Comparison of ENCODE assay signal across 16 cellular contexts in genomic region chr5:76358-77169, GRCh38. TPM values are rescaled to one million over a fixed set of nuclear protein-coding genes. Genes with fewer than 3 reads are reported as not detected.
DNase-seq lines count a peak whose midpoint lies in the region; ATAC-seq and TF ChIP-seq lines count a peak whose summit lies in the region.
"Had no signal": no experiment of that assay in that cellular context is flagged by ENCODE, and none has a peak within 500 bp of the region (broad histone marks: within the 10 kb centered on the region; RNA-seq: fewer than 3 reads in every experiment).

No MANE protein-coding gene starts in this region.

- ATAC-seq in HG02610 (IDR thresholded peaks at IDR 0.05; ENCODE audit: unreplicated experiment): no peak
- ATAC-seq: Panc1 had no signal

- H3K36me3 ChIP-seq in transverse colon: no peaks in the 10 kb centered on the region

- H3K4me1 Mint-ChIP-seq in glutamatergic neuron (ENCODE audit: low read depth, unreplicated experiment): peaks cover 21% of the 10 kb centered on the region
- H3K4me1 Mint-ChIP-seq in osteocyte (ENCODE audit: unreplicated experiment): peaks cover 26% of the 10 kb centered on the region
- H3K4me1 Mint-ChIP-seq in nephron progenitor cell: peaks cover 38% of the 10 kb centered on the region
- H3K4me1 Mint-ChIP-seq: CD14-positive monocyte had no signal

- no peaks in the 10 kb centered on the region for H3K36me3 Mint-ChIP-seq in glutamatergic neuron (ENCODE audit: unreplicated experiment)
- H3K36me3 Mint-ChIP-seq in osteocyte (ENCODE audit: unreplicated experiment): no peaks in the 10 kb centered on the region
- no peaks in the 10 kb centered on the region for H3K36me3 Mint-ChIP-seq in nephron progenitor cell (ENCODE audit: low read depth)
- H3K36me3 Mint-ChIP-seq: CD14-positive monocyte had no signal

- H3K9me3 Mint-ChIP-seq in glutamatergic neuron (ENCODE audit: unreplicated experiment) (peaks cover 4% of the 10 kb centered on the region), osteocyte (ENCODE audit: unreplicated experiment) (no peaks in the 10 kb centered on the region), nephron progenitor cell (no peaks in the 10 kb centered on the region)
- H3K9me3 Mint-ChIP-seq: CD14-positive monocyte had no signal

- H3K4me3 ChIP-seq in transverse colon: no peak overlapping the region
- H3K4me3 ChIP-seq: SK-N-MC had no signal

- WGBS in transverse colon (ENCODE audit: low coverage in 1 of 2), 2 donors: 75 to 85% methylated on average over 8 to 22 of the region's 22 CpGs

- POLR2A ChIA-PET in GM10248 (lab: Yijun Ruan, JAX): no interaction called here

- H3K4me1 ChIP-seq in transverse colon: no peaks in the 10 kb centered on the region

- intact Hi-C loops in transverse colon (cut with DNase I; ENCODE audit: low total_unique reads): no loop called here

- H3K27me3 Mint-ChIP-seq in glutamatergic neuron (ENCODE audit: unreplicated experiment) (peaks cover 4% of the 10 kb centered on the region), osteocyte (ENCODE audit: unreplicated experiment) (peaks cover 24% of the 10 kb centered on the region), nephron progenitor cell (ENCODE audit: low read depth, poor library complexity) (peaks cover 50% of the 10 kb centered on the region)

- no peak for TF ChIP-seq POLR2A in transverse colon (IDR thresholded peaks at IDR 0.05)

- CTCF ChIA-PET in GM10248 (lab: Yijun Ruan, JAX): no interaction called here

- in situ Hi-C loops in transverse colon (cut with MboI; ENCODE audit: low pct_ligation_motif_present in 1 of 4, low pct_unique_long_range_greater_than_20kb in 1 of 4, low sequenced_read_pairs in 3 of 4): no loop called here

- DNase-seq in AG20443 (ENCODE audit: low spot score) (peak; percentile 10), GM10248 (ENCODE audit: extremely low spot score) (peak; percentile 11), glutamatergic neuron (peak; percentile 13), osteocyte (ENCODE audit: extremely low spot score, unreplicated experiment) (peak; percentile 72), nephron progenitor cell (no peak), transverse colon (no peak)
- DNase-seq: ACHN, AML-193, KBM-7, NCI-H1105, NCI-H2081 treated with DMSO at 0.1 percent for 48 hours, NCI-H446 treated with DMSO at 0.1 percent for 48 hours had no signal

- no peak overlapping the region for H3K27ac ChIP-seq in transverse colon
- H3K27ac ChIP-seq: SK-N-MC had no signal

- H3K4me3 Mint-ChIP-seq in glutamatergic neuron (ENCODE audit: unreplicated experiment) (no peak overlapping the region), osteocyte (ENCODE audit: unreplicated experiment) (no peak overlapping the region), nephron progenitor cell (no peak overlapping the region)
- H3K4me3 Mint-ChIP-seq: CD14-positive monocyte had no signal

- no peak overlapping the region for H3K27ac Mint-ChIP-seq in glutamatergic neuron (ENCODE audit: unreplicated experiment)
- H3K27ac Mint-ChIP-seq in osteocyte (ENCODE audit: unreplicated experiment): no peak overlapping the region
- no peak overlapping the region for H3K27ac Mint-ChIP-seq in nephron progenitor cell

- TF ChIP-seq CTCF in GM10248 (IDR thresholded peaks at IDR 0.05; ENCODE audit: control extremely low read depth, extremely low read depth, low read depth, missing control alignments) (no peak), glutamatergic neuron (IDR thresholded peaks at IDR 0.05; ENCODE audit: partially characterized antibody, unreplicated experiment) (no peak), osteocyte (IDR thresholded peaks at IDR 0.05) (no peak), nephron progenitor cell (IDR thresholded peaks at IDR 0.05) (no peak), transverse colon (IDR thresholded peaks at IDR 0.05) (no peak)

- H3K9me3 ChIP-seq in transverse colon: no peaks in the 10 kb centered on the region

- peaks cover 21% of the 10 kb centered on the region for H3K27me3 ChIP-seq in transverse colon

- TF ChIP-seq EP300 in transverse colon (IDR thresholded peaks at IDR 0.05; ENCODE audit: low read depth): no peak

RNA-seq across cellular contexts. Expression of gene PLEKHG4B, which starts 15.4 kb away (rescaled TPM):
- total RNA-seq in glutamatergic neuron (ENCODE audit: unreplicated experiment) (49.4 TPM), osteocyte (3.8 and 4.5 TPM in 2 replicates), transverse colon (under 1 TPM in 3 of 4 donors, not detected in 1; under 0.01 to 0.40 (median under 0.01) TPM)

Comparison
In these comparisons a context has a peak if more than half of its experiments do, and no peak if none do; other contexts are left out.
1. DNase-seq: peak in AG20443 (single experiment), GM10248 (single experiment), glutamatergic neuron (single experiment) and osteocyte (single experiment); none in nephron progenitor cell (single experiment) and transverse colon (single experiment).